17 cellular contexts compared by ENCODE assay signal in genomic region chr6:145175470-145175869, GRCh38.
DNase-seq lines count a peak whose midpoint lies in the region; ATAC-seq and TF ChIP-seq lines count a peak whose summit lies in the region.
"Had no signal": no experiment of that assay in that cellular context is flagged by ENCODE, and none has a peak within 500 bp of the region (broad histone marks: within the 10 kb centered on the region; RNA-seq: fewer than 3 reads in every experiment).

No MANE protein-coding gene starts in this region.

- H3K4me1 Mint-ChIP-seq in HFFc6 (ENCODE audit: low read depth), result no peaks in the 10 kb centered on the region
- H3K4me1 Mint-ChIP-seq: B cell had no signal

- H3K36me3 ChIP-seq in left ventricle myocardium inferior, result no peaks in the 10 kb centered on the region
- H3K36me3 ChIP-seq: BLaER1 treated with 17β-estradiol and CSF1 and Interleukin-3, amounts not matched to agents 10 nM and 100 nM had no signal

- peak; percentile 56 for ATAC-seq in Right ventricle myocardium superior (ENCODE audit: poor library complexity)
- ATAC-seq: A549; CD8-positive, alpha-beta T cell had no signal

- no peaks in the 10 kb centered on the region for H3K4me1 ChIP-seq in left ventricle myocardium inferior
- H3K4me1 ChIP-seq: A549; BLaER1 treated with 17β-estradiol and CSF1 and Interleukin-3, amounts not matched to agents 10 nM and 100 nM; Caco-2 had no signal

- peaks cover 20% of the 10 kb centered on the region for H3K9me3 Mint-ChIP-seq in HFFc6
- H3K9me3 Mint-ChIP-seq: CD8-positive, alpha-beta T cell had no signal

- H3K27me3 ChIP-seq in left ventricle myocardium inferior (ENCODE audit: low read depth), result no peaks in the 10 kb centered on the region
- H3K27me3 ChIP-seq: BLaER1 treated with 17β-estradiol and CSF1 and Interleukin-3, amounts not matched to agents 10 nM and 100 nM had no signal

- H3K27me3 Mint-ChIP-seq in HFFc6 (ENCODE audit: insufficient read depth), result peaks cover 7% of the 10 kb centered on the region
- H3K27me3 Mint-ChIP-seq: B cell had no signal

- H3K36me3 Mint-ChIP-seq in HFFc6 (ENCODE audit: low read depth), result peaks cover 8% of the 10 kb centered on the region
- H3K36me3 Mint-ChIP-seq: CD8-positive, alpha-beta T cell had no signal

- no peak overlapping the region for H3K4me3 ChIP-seq in left ventricle myocardium inferior
- H3K4me3 ChIP-seq: A549; BLaER1 treated with 17β-estradiol and CSF1 and Interleukin-3, amounts not matched to agents 10 nM and 100 nM had no signal

- peak overlapping the region; percentile 28; the same call in 1 of the 2 replicates for H3K4me3 Mint-ChIP-seq in HFFc6
- H3K4me3 Mint-ChIP-seq: B cell; CD4-positive, alpha-beta T cell; CD8-positive, alpha-beta T cell had no signal

- TF ChIP-seq CTCF in left ventricle myocardium inferior (IDR thresholded peaks at IDR 0.05; ENCODE audit: borderline replicate concordance) (no peak), HFFc6 (IDR thresholded peaks at IDR 0.05) (no peak)

- H3K9me3 ChIP-seq in left ventricle myocardium inferior (replicated peaks), result peaks cover 44% of the 10 kb centered on the region
- H3K9me3 ChIP-seq: A549, Caco-2 had no signal

- DNase-seq in Right ventricle myocardium superior, result no peak
- DNase-seq in left ventricle myocardium inferior, result no peak
- DNase-seq in HFFc6, result no peak
- DNase-seq in amniotic epithelial cell (ENCODE audit: low read depth), result peak; percentile 4
- no peak for DNase-seq in activated CD4-positive, alpha-beta T cell treated with anti-CD3 and anti-CD28 coated beads, Interleukin-2, amount 50 U/mL, for 1 hour
- DNase-seq: AML-193; Caco-2; Calu3; CD4-positive, alpha-beta T cell; CD8-positive, alpha-beta T cell; DMS79 treated with DMSO at 0.1 percent for 48 hours; GF-D8 had no signal

- H3K27ac ChIP-seq in left ventricle myocardium inferior (replicated peaks), result no peak overlapping the region
- H3K27ac ChIP-seq: 22Rv1; A549; BLaER1 treated with 17β-estradiol and CSF1 and Interleukin-3, amounts not matched to agents 10 nM and 100 nM; C4-2B had no signal

- H3K27ac Mint-ChIP-seq in HFFc6, result no peak overlapping the region
- H3K27ac Mint-ChIP-seq: B cell; CD4-positive, alpha-beta T cell; CD8-positive, alpha-beta T cell had no signal

- intact Hi-C loops in Right ventricle myocardium superior (cut with DNase I), result no loop called here
- intact Hi-C loops in left ventricle myocardium inferior (cut with micrococcal nuclease), result no loop called here
